In the genomic region with DNA sequence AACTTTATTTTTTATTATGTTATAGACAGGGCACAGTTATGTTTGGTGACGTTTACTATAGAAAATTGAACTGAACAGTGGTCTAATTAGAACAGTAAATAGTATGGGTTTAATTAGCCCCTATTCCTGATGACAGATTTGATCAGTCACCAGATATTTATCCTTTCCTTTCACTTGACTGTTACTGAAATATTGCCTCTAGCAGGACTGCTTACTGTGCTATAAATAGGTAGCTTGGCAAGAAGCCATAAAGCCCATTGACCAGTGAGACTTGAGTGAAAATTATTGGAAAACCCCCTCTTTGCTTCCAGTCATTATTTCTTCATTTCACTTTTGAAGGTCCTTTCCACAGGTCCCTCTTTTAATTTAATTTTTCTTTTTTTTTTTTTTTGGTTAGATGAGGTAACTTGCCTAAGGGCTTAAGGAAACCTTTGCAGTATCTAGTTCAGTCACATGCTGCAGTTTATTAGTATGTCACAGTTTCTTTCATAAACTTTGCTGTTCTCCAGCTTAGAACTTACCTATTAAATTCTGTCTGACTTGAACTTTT, we compare ENCODE assay signal across 26 cellular contexts.
DNase-seq lines count a peak whose midpoint lies in the region; ATAC-seq, FAIRE-seq and TF ChIP-seq lines count a peak whose summit lies in the region.
"Had no signal": no experiment of that assay in that cellular context is flagged by ENCODE, and none has a peak within 500 bp of the region (broad histone marks: within the 10 kb centered on the region; RNA-seq: fewer than 3 reads in every experiment).

No MANE protein-coding gene starts in this region.

- peaks cover 6% of the 10 kb centered on the region for H3K36me3 Mint-ChIP-seq in Caco-2 (ENCODE audit: insufficient read depth, unreplicated experiment)
- H3K36me3 Mint-ChIP-seq: activated naive CD4-positive, alpha-beta T cell treated with anti-CD3 and anti-CD28 coated beads, Interleukin-2, amount 50 U/mL, for 24 hours; stimulated activated effector memory CD8-positive, alpha-beta T cell treated with anti-CD3 and anti-CD28 coated beads, Interleukin-12 subunit alpha, Interleukin-12 subunit beta, amount 100 ng/mL, for 72 hours; T-cell had no signal

- 9% methylated on average over 1 of the region's 1 CpG for WGBS in GM12878 (ENCODE audit: insufficient coverage, insufficient replicate concordance, low lambda C conversion rate, missing lambda C conversion rate)

- no peak for TF ChIP-seq EP300 in GM12878 (IDR thresholded peaks at IDR 0.05; ENCODE audit: borderline replicate concordance in 1 of 2, control insufficient read depth in 1 of 2, low read depth in 2 of 2, low read length in 2 of 2)

- FAIRE-seq in GM12878 (lab: Jason Lieb, UNC): no peak
- FAIRE-seq in islet of Langerhans (lab: Jason Lieb, UNC): peak; percentile 89
- FAIRE-seq: HTR-8/SVneo had no signal

- no peak overlapping the region for H3K27ac Mint-ChIP-seq in Caco-2 (ENCODE audit: unreplicated experiment)
- H3K27ac Mint-ChIP-seq: activated naive CD4-positive, alpha-beta T cell treated with anti-CD3 and anti-CD28 coated beads, Interleukin-2, amount 50 U/mL, for 24 hours; activated T-helper 2 cell treated with anti-CD3 and anti-CD28 coated beads, Interferon-gamma antibody, Interleukin-2, Interleukin-4, amounts not matched to agents 10 μg/mL and 5 μg/mL and 100 μg/mL, durations not matched to agents 14 hours and 24 hours and 36 hours; nephron; stimulated activated effector memory CD8-positive, alpha-beta T cell treated with anti-CD3 and anti-CD28 coated beads, Interleukin-12 subunit alpha, Interleukin-12 subunit beta, amount 100 ng/mL, for 72 hours; T-cell had no signal

- peaks cover 6% of the 10 kb centered on the region for H3K4me1 Mint-ChIP-seq in Caco-2 (ENCODE audit: low read depth, unreplicated experiment)
- H3K4me1 Mint-ChIP-seq: activated naive CD4-positive, alpha-beta T cell treated with anti-CD3 and anti-CD28 coated beads, Interleukin-2, amount 50 U/mL, for 24 hours; stimulated activated effector memory CD8-positive, alpha-beta T cell treated with anti-CD3 and anti-CD28 coated beads, Interleukin-12 subunit alpha, Interleukin-12 subunit beta, amount 100 ng/mL, for 72 hours; T-cell had no signal

- no peaks in the 10 kb centered on the region for H4K20me1 ChIP-seq in GM12878 (ENCODE audit: control insufficient read depth, insufficient read depth)
- H4K20me1 ChIP-seq: BLaER1 had no signal

- H3K27me3 ChIP-seq in GM12878 (replicated peaks in 1 of 2; ENCODE audit: control insufficient read depth in 2 of 2, insufficient read depth in 2 of 2, low read length in 1 of 2): no peaks in the 10 kb centered on the region; a peak in 1 of 4 replicates
- H3K27me3 ChIP-seq in Caco-2 (replicated peaks; ENCODE audit: control insufficient read depth, insufficient read depth, low read length): no peaks in the 10 kb centered on the region
- H3K27me3 ChIP-seq: BLaER1, brain microvascular endothelial cell, tibial nerve had no signal

- no TSS peak for BruUV-seq in GM12878 (replicated peaks; lab: Mats Ljungman, UMichigan)
- no TSS peak for BruUV-seq in Caco-2 (replicated peaks; lab: Mats Ljungman, UMichigan)

- no peak overlapping the region for H3K4me3 Mint-ChIP-seq in Caco-2 (ENCODE audit: unreplicated experiment)
- H3K4me3 Mint-ChIP-seq: activated naive CD4-positive, alpha-beta T cell treated with anti-CD3 and anti-CD28 coated beads, Interleukin-2, amount 50 U/mL, for 24 hours; nephron; stimulated activated effector memory CD8-positive, alpha-beta T cell treated with anti-CD3 and anti-CD28 coated beads, Interleukin-12 subunit alpha, Interleukin-12 subunit beta, amount 100 ng/mL, for 72 hours; T-cell had no signal

- H3K27ac ChIP-seq in GM12878 (ENCODE audit: control insufficient read depth, insufficient read depth): no peak overlapping the region
- H3K27ac ChIP-seq: BLaER1, brain microvascular endothelial cell, SJCRH30, tibial nerve had no signal

- TF ChIP-seq CTCF in GM12865 (IDR thresholded peaks at IDR 0.05; ENCODE audit: insufficient read depth, low read depth, low read length, missing control alignments): no peak
- no peak for TF ChIP-seq CTCF in GM12878 (IDR thresholded peaks at IDR 0.05 in 2 of 3, conservative IDR thresholded peaks at IDR 0.05 in 1 of 3; ENCODE audit: control insufficient read depth in 2 of 3, extremely low read depth in 1 of 3, insufficient read depth in 1 of 3, low read depth in 3 of 3, low read length in 3 of 3)
- TF ChIP-seq CTCF in Caco-2 (IDR thresholded peaks at IDR 0.05; ENCODE audit: insufficient read depth in 1 of 2, low read depth in 1 of 2, low read length in 1 of 2, severe bottlenecking in 1 of 2, unreplicated experiment in 1 of 2): no peak

- CTCF ChIA-PET in HEK293T (lab: Yijun Ruan, JAX) (no interaction called here), GM12878 (lab: Yijun Ruan, JAX) (interaction anchor here (0.8 kb wide), 1 partner anchor 69 kb away, joined by 5 read pairs; no protein-coding TSS in a partner anchor), Caco-2 (lab: Charles Lee) (no interaction called here)

- H3K36me3 ChIP-seq in GM12878 (ENCODE audit: control insufficient read depth in 2 of 2, insufficient read depth in 2 of 2, low read length in 1 of 2) (no peaks in the 10 kb centered on the region), Caco-2 (ENCODE audit: control insufficient read depth, insufficient read depth, low read length) (no peaks in the 10 kb centered on the region)
- H3K36me3 ChIP-seq: BLaER1, brain microvascular endothelial cell, SJCRH30, tibial nerve had no signal

- H3K27me3 Mint-ChIP-seq in Caco-2 (ENCODE audit: insufficient read depth, unreplicated experiment): peaks cover 18% of the 10 kb centered on the region

- intact Hi-C loops in GM12878 (cut with micrococcal nuclease; ENCODE audit: unreplicated experiment): no loop called here
- intact Hi-C loops in Caco-2 (cut with micrococcal nuclease; ENCODE audit: unreplicated experiment): no loop called here

- ATAC-seq in GM12878: no peak; the same call in 2 of the 3 replicates
- ATAC-seq: stimulated activated effector memory CD8-positive, alpha-beta T cell treated with anti-CD3 and anti-CD28 coated beads, Interleukin-12 subunit alpha, Interleukin-12 subunit beta, amount 100 ng/mL, for 72 hours; T-cell had no signal

- no peak overlapping the region for H2AFZ ChIP-seq in GM12878 (ENCODE audit: control insufficient read depth, low read depth, low read length)

- H3K79me2 ChIP-seq in GM12878 (ENCODE audit: control insufficient read depth, insufficient read depth, low read length): no peaks in the 10 kb centered on the region

- H3K4me3 ChIP-seq in GM12865 (ENCODE audit: low read depth, low read length) (no peak overlapping the region), GM12878 (no peak overlapping the region), Caco-2 (ENCODE audit: low read depth, low read length) (no peak overlapping the region)
- H3K4me3 ChIP-seq: BLaER1, SJCRH30, tibial nerve had no signal

- H3K4me2 ChIP-seq in GM12878 (ENCODE audit: control insufficient read depth, insufficient read depth): no peak overlapping the region
- H3K4me2 ChIP-seq: BLaER1 had no signal

- peak; percentile 33 for DNase-seq in GM12865 (ENCODE audit: low read depth)
- DNase-seq in HEK293T (ENCODE audit: extremely low spot score): no peak
- peak; percentile 9 for DNase-seq in GM12878 (ENCODE audit: low read depth, low spot score)
- no peak for DNase-seq in AG08395 (ENCODE audit: low spot score)
- DNase-seq in GOT3 (lab: John Stamatoyannopoulos, UW): no peak
- DNase-seq in Caco-2: no peak
- DNase-seq: activated CD4-positive, alpha-beta T cell treated with anti-CD3 and anti-CD28 coated beads for 48 hours; activated T-cell treated with anti-CD3 and anti-CD28 coated beads for 4 hours; amygdala; brain microvascular endothelial cell; effector CD4-positive, alpha-beta T cell; islet precursor cell; NCI-H1092 treated with DMSO at 0.1 percent for 48 hours; NCI-H2081 treated with DMSO at 0.1 percent for 48 hours; NCI-H345; NCI-H774; T-cell had no signal

- no peak for TF ChIP-seq POLR2A in GM12878 (IDR thresholded peaks at IDR 0.05; ENCODE audit: low read depth, low read length)

- POLR2A ChIA-PET in HEK293T (lab: Yijun Ruan, JAX): no interaction called here
- POLR2A ChIA-PET in GM12878 (lab: Charles Lee): no interaction called here
- POLR2A ChIA-PET in Caco-2 (lab: Charles Lee): no interaction called here

- H3K9me3 Mint-ChIP-seq in Caco-2 (ENCODE audit: unreplicated experiment): peaks cover 8% of the 10 kb centered on the region
- H3K9me3 Mint-ChIP-seq: activated naive CD4-positive, alpha-beta T cell treated with anti-CD3 and anti-CD28 coated beads, Interleukin-2, amount 50 U/mL, for 24 hours; activated T-helper 2 cell treated with anti-CD3 and anti-CD28 coated beads, Interferon-gamma antibody, Interleukin-2, Interleukin-4, amounts not matched to agents 10 μg/mL and 5 μg/mL and 100 μg/mL, durations not matched to agents 14 hours and 24 hours and 36 hours; nephron had no signal

- H3K4me1 ChIP-seq in GM12878 (ENCODE audit: control insufficient read depth, insufficient read depth, low read length) (no peaks in the 10 kb centered on the region), Caco-2 (no peaks in the 10 kb centered on the region)
- H3K4me1 ChIP-seq: BLaER1 had no signal

- no peaks in the 10 kb centered on the region for H3K9me3 ChIP-seq in GM12878 (replicated peaks; ENCODE audit: control insufficient read depth, insufficient read depth, low read length)
- no peaks in the 10 kb centered on the region for H3K9me3 ChIP-seq in Caco-2
- H3K9me3 ChIP-seq: BLaER1, SJCRH30, tibial nerve had no signal

- RAD21 ChIA-PET in GM12878 (lab: Charles Lee; ENCODE audit: unreplicated experiment): no interaction called here

- in situ Hi-C loops in GM12878 (cut with MboI): no loop called here

- TF ChIP-seq RAD21 in GM12878 (IDR thresholded peaks at IDR 0.05; ENCODE audit: insufficient read depth, low read depth, low read length): no peak

- H3K9ac ChIP-seq in GM12878 (ENCODE audit: control insufficient read depth, insufficient read depth, low read length): no peak overlapping the region
- H3K9ac ChIP-seq: BLaER1 had no signal

- SMC1A ChIA-PET in GM12878 (lab: Charles Lee; ENCODE audit: uncharacterized antibody, unreplicated experiment): interaction anchor here (0.7 kb wide), 1 partner anchor 1362 kb away, joined by 4 read pairs; no protein-coding TSS in a partner anchor

TF ChIP-seq in GM12878, 131 proteins besides CTCF, POLR2A, EP300 and RAD21 (continues in another document):
- 0 out of 2 replicates have a peak, but pooled peaks have one; percentile 15 for TF ChIP-seq NFIC (IDR thresholded peaks at IDR 0.05; ENCODE audit: low read depth, low read length)
- TF ChIP-seq BACH1 (IDR thresholded peaks at IDR 0.05; ENCODE audit: borderline replicate concordance): no peak

Comparison
In these comparisons a context has a peak if more than half of its experiments do, and no peak if none do; other contexts are left out.
1. DNase-seq: peak in GM12865 (single experiment) and GM12878 (single experiment); none in HEK293T (single experiment), AG08395 (single experiment), GOT3 (single experiment) and Caco-2 (0 of 2).